2 cellular contexts compared by ENCODE assay signal in genomic region chr19:5748920-5749319, GRCh38.
TF ChIP-seq lines count a peak whose summit lies in the region.

No MANE protein-coding gene starts in this region.

TF ChIP-seq in HEK293, 187 proteins besides CTCF, POLR2A, EP300 and RAD21:
- peak; percentile 58; the same call in 1 of the 2 replicates for TF ChIP-seq ZNF184 (tag by site-specific recombination; IDR thresholded peaks at IDR 0.05)
- TF ChIP-seq PATZ1 (tag by site-specific recombination; IDR thresholded peaks at IDR 0.05) = peak; percentile 37; the same call in 1 of the 2 replicates
- 0 out of 2 replicates have a peak, but pooled peaks have one; percentile 8 for TF ChIP-seq KLF1 (tag by site-specific recombination; IDR thresholded peaks at IDR 0.05)
- TF ChIP-seq PRDM6 (tag by site-specific recombination; IDR thresholded peaks at IDR 0.05) = peak; percentile 86
- TF ChIP-seq ZBTB8A (tag by site-specific recombination; IDR thresholded peaks at IDR 0.05) = peak; percentile 59
- peak; percentile 31; the same call in 1 of the 2 replicates for TF ChIP-seq WT1 (tag by site-specific recombination; IDR thresholded peaks at IDR 0.05)

TF ChIP-seq in K562, 482 proteins besides CTCF, POLR2A, EP300 and RAD21:
- TF ChIP-seq NFIC (IDR thresholded peaks at IDR 0.05) = peak; percentile 96
- peak; percentile 77 for TF ChIP-seq NFIX (CRISPR knock-in tag; IDR thresholded peaks at IDR 0.05; ENCODE audit: low read depth)
TF ChIP-seq in K562: peak in this region for 2; not testable (repeated sequence) for 480.
